ENCODE assay signal across 12 cellular contexts in the genomic region with DNA sequence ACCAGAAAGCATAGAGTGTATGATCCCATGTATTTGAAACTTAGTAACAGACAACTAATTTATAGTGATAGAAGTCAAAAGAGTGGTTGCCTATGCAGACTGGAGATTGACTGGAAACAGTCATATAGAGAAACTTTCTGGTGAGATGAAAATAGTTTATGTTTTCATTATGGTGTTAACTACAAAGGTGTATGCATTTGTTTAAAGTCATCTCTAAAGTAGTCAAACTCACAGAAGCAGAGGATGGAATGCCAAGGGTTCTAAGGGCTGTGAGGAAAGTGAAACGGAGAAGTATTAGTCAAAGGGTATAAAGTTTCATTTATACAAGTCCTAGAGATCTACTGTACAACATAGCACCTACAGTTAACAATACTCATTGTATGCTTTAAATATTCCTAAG. TPM values are rescaled to one million over a fixed set of nuclear protein-coding genes. Genes with fewer than 3 reads are reported as not detected.
DNase-seq lines count a peak whose midpoint lies in the region; ATAC-seq and TF ChIP-seq lines count a peak whose summit lies in the region.
"Had no signal": no experiment of that assay in that cellular context is flagged by ENCODE, and none has a peak within 500 bp of the region (broad histone marks: within the 10 kb centered on the region; RNA-seq: fewer than 3 reads in every experiment).

No MANE protein-coding gene starts in this region.

- no peaks in the 10 kb centered on the region for H3K27me3 Mint-ChIP-seq in stimulated activated memory B cell treated with anti-CD40 and anti-IgM and Interleukin-4, amounts not matched to agents 10 μg/mL and 1 μg/mL and 100 μg/mL, for 72 hours
- H3K27me3 Mint-ChIP-seq: activated naive CD8-positive, alpha-beta T cell treated with anti-CD3 and anti-CD28 coated beads, Interleukin-2, amount 10 ng/mL, durations not matched to agents 7 days and 5 days had no signal

- no peak for TF ChIP-seq POLR2A in GM18505 (IDR thresholded peaks at IDR 0.05; ENCODE audit: borderline replicate concordance, extremely low read depth, insufficient read depth, insufficient read length)

- no peak overlapping the region for H3K4me3 Mint-ChIP-seq in stimulated activated memory B cell treated with anti-CD40 and anti-IgM and Interleukin-4, amounts not matched to agents 10 μg/mL and 1 μg/mL and 100 μg/mL, for 72 hours
- H3K4me3 Mint-ChIP-seq: activated naive CD8-positive, alpha-beta T cell treated with anti-CD3 and anti-CD28 coated beads, Interleukin-2, amount 10 ng/mL, durations not matched to agents 7 days and 5 days had no signal

- no peaks in the 10 kb centered on the region for H3K4me1 Mint-ChIP-seq in stimulated activated memory B cell treated with anti-CD40 and anti-IgM and Interleukin-4, amounts not matched to agents 10 μg/mL and 1 μg/mL and 100 μg/mL, for 72 hours
- H3K4me1 Mint-ChIP-seq: activated naive CD8-positive, alpha-beta T cell treated with anti-CD3 and anti-CD28 coated beads, Interleukin-2, amount 10 ng/mL, durations not matched to agents 7 days and 5 days had no signal

- H3K27ac Mint-ChIP-seq in stimulated activated memory B cell treated with anti-CD40 and anti-IgM and Interleukin-4, amounts not matched to agents 10 μg/mL and 1 μg/mL and 100 μg/mL, for 72 hours, result no peak overlapping the region
- H3K27ac Mint-ChIP-seq: activated naive CD8-positive, alpha-beta T cell treated with anti-CD3 and anti-CD28 coated beads, Interleukin-2, amount 10 ng/mL, durations not matched to agents 7 days and 5 days had no signal

- ATAC-seq in GM18505 (IDR thresholded peaks at IDR 0.05; ENCODE audit: unreplicated experiment), result peak; percentile 86
- ATAC-seq in GM19328 (IDR thresholded peaks at IDR 0.05; ENCODE audit: unreplicated experiment), result peak; percentile 84
- peak; percentile 97 for ATAC-seq in HG02678 (IDR thresholded peaks at IDR 0.05; ENCODE audit: unreplicated experiment)
- ATAC-seq in HG03442 (IDR thresholded peaks at IDR 0.05; ENCODE audit: unreplicated experiment), result peak; percentile 99
- ATAC-seq in stimulated activated memory B cell treated with anti-CD40 and anti-IgM and Interleukin-4, amounts not matched to agents 10 μg/mL and 1 μg/mL and 100 μg/mL, for 72 hours, result no peak
- ATAC-seq: pancreas, Right ventricle myocardium inferior had no signal

- DNase-seq in GF-D8 (lab: John Stamatoyannopoulos, UW), result no peak
- no peak for DNase-seq in G401 (ENCODE audit: low spot score)
- no peak for DNase-seq in D341Med (ENCODE audit: low spot score)
- DNase-seq: activated naive CD8-positive, alpha-beta T cell treated with anti-CD3 and anti-CD28 coated beads, Interleukin-2, amount 10 ng/mL, durations not matched to agents 7 days and 5 days; glutamatergic neuron; pancreas had no signal

- in situ Hi-C loops in G401 (cut with HindIII; ENCODE audit: low sequenced_read_pairs), result no loop called here

- H3K36me3 Mint-ChIP-seq in stimulated activated memory B cell treated with anti-CD40 and anti-IgM and Interleukin-4, amounts not matched to agents 10 μg/mL and 1 μg/mL and 100 μg/mL, for 72 hours, result peaks cover 19% of the 10 kb centered on the region

- no peaks in the 10 kb centered on the region for H3K9me3 Mint-ChIP-seq in stimulated activated memory B cell treated with anti-CD40 and anti-IgM and Interleukin-4, amounts not matched to agents 10 μg/mL and 1 μg/mL and 100 μg/mL, for 72 hours

RNA-seq across cellular contexts. Expression of a gene that starts 45.8 kb away (rescaled TPM):
- 3.3 and 5.4 TPM in 2 replicates for total RNA-seq in G401 (2014; rRNA removed; shearing (Covaris generic))
